In the genomic region with DNA sequence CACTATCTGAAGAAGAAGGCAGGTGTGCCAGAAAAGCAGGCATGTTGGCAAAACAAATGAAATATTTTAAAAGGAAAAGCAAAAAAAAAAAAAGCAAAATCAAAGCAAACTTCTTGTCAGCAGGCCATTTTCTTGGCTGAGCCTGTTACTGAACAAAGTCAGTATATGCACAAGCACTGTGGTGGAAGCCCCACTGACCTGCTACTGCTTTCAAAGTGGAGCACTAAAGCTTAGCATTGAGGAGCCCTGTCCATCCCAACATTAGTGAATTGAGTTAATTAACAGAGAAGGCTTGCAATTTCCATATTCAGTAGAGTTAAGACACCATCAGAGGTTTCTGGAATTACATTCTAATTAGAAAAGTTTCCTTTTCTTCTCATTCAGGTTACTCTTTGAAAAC, we compare ENCODE assay signal across 29 cellular contexts.
A peak's percentile ranks its signal among the peaks of the same experiment; 100 is the strongest.
DNase-seq lines count a peak whose midpoint lies in the region; ATAC-seq, FAIRE-seq and TF ChIP-seq lines count a peak whose summit lies in the region.
"Had no signal": no experiment of that assay in that cellular context is flagged by ENCODE, and none has a peak within 500 bp of the region (broad histone marks: within the 10 kb centered on the region; RNA-seq: fewer than 3 reads in every experiment).

No MANE protein-coding gene starts in this region.

- H3K9me2 ChIP-seq in Karpas-422 (replicated peaks; ENCODE audit: insufficient read depth, low read length) = no peaks in the 10 kb centered on the region

- DNase-seq in NCI-H1092 treated with DMSO at 0.1 percent for 48 hours (lab: John Stamatoyannopoulos, UW) (peak; percentile 23), NCI-H1092 (lab: John Stamatoyannopoulos, UW) (no peak), A549 (ENCODE audit: low read depth in 1 of 2, low spot score in 1 of 2) (peak in 1 of 2 experiments; percentile 20), Karpas-422 (peak; percentile 48), activated B cell treated with CpG ODN at 0.5 μM for 24 hours (no peak), Ammon's horn (ENCODE audit: low spot score) (no peak)
- DNase-seq: activated CD4-positive, alpha-beta T cell treated with anti-CD3 and anti-CD28 coated beads for 4 hours; activated CD8-positive, alpha-beta T cell treated with anti-CD3 and anti-CD28 coated beads, Interleukin-2, amount 10 ng/mL, durations not matched to agents 7 days and 5 days; activated naive CD4-positive, alpha-beta T cell treated with anti-CD3 and anti-CD28 coated beads, Interleukin-2, amount 50 U/mL, for 16 hours; AML-193; amniotic stem cell; CD4-positive, alpha-beta memory T cell; gastrocnemius medialis; H7; left cardiac atrium; mucosa of descending colon; natural killer cell; NCI-H1930; NCI-H226; NK-92 treated with Interleukin-12 subunit alpha and Interleukin-12 subunit beta, amount 100 ng/mL, for 24 hours; Right ventricle myocardium superior; stimulated activated CD4-positive, alpha-beta T cell treated with anti-CD3 and anti-CD28 coated beads, Interleukin-15, amount 100 ng/mL, for 24 hours; stimulated activated CD4-positive, alpha-beta T cell treated with anti-CD3 and anti-CD28 coated beads, Interleukin-4, amount 100 ng/mL, for 4 hours; SW 1271; T-helper 9 cell had no signal

- peak overlapping the region; percentile 92 for H3K4me2 ChIP-seq in A549
- no peak overlapping the region for H3K4me2 ChIP-seq in Karpas-422 (ENCODE audit: low read depth, low read length, poor library complexity, severe bottlenecking)

- H3K36me3 ChIP-seq in Karpas-422 (ENCODE audit: insufficient read depth, low read length) = no peaks in the 10 kb centered on the region
- H3K36me3 ChIP-seq: gastrocnemius medialis, tibial nerve had no signal

- TF ChIP-seq EP300 in A549 (IDR thresholded peaks at IDR 0.05) = no peak

- TF ChIP-seq CTCF in A549 (IDR thresholded peaks at IDR 0.05) (no peak), activated B cell treated with CpG ODN at 0.5 μM for 24 hours (IDR thresholded peaks at IDR 0.05) (no peak)

- no peak for TF ChIP-seq RAD21 in A549 (conservative IDR thresholded peaks at IDR 0.05 in 1 of 2, IDR thresholded peaks at IDR 0.05 in 1 of 2)

- CTCF ChIA-PET in A549 (lab: Yijun Ruan, JAX) = no interaction called here
- CTCF ChIA-PET in activated B cell treated with CpG ODN at 0.5 μM for 24 hours (lab: Charles Lee) = no interaction called here

- peaks cover 49% of the 10 kb centered on the region for H3K4me1 Mint-ChIP-seq in activated B cell treated with CpG ODN at 0.5 μM for 24 hours
- H3K4me1 Mint-ChIP-seq: CD4-positive, alpha-beta memory T cell; natural killer cell had no signal

- intact Hi-C loops in activated B cell treated with CpG ODN at 0.5 μM for 24 hours (cut with micrococcal nuclease) = loop anchor here (1.0 kb wide), 1 partner anchor 11 kb away; no protein-coding TSS in a partner anchor

- TF ChIP-seq POLR2A in A549 (IDR thresholded peaks at IDR 0.05; ENCODE audit: low read length) = no peak

- H3K9me3 Mint-ChIP-seq in activated B cell treated with CpG ODN at 0.5 μM for 24 hours = no peaks in the 10 kb centered on the region

- H3K36me3 Mint-ChIP-seq in activated B cell treated with CpG ODN at 0.5 μM for 24 hours (ENCODE audit: low read depth) = no peaks in the 10 kb centered on the region
- H3K36me3 Mint-ChIP-seq: CD4-positive, alpha-beta memory T cell; natural killer cell had no signal

- H3K9me3 ChIP-seq in A549 (peaks cover 9% of the 10 kb centered on the region; the same call in 1 of the 3 replicates), Karpas-422 (ENCODE audit: low read length) (peaks cover 2% of the 10 kb centered on the region; the same call in 1 of the 2 replicates)
- H3K9me3 ChIP-seq: gastrocnemius medialis, mucosa of descending colon had no signal

- H3K79me2 ChIP-seq in Karpas-422 (ENCODE audit: low read length) = no peaks in the 10 kb centered on the region

- peak overlapping the region; percentile 81 to 85 for H3K27ac ChIP-seq in A549
- peak overlapping the region; percentile 18; the same call in 1 of the 2 replicates for H3K27ac ChIP-seq in Karpas-422 (ENCODE audit: low read length)
- H3K27ac ChIP-seq: gastrocnemius medialis, tibial nerve had no signal

- H3K4me3 ChIP-seq in A549 (no peak overlapping the region), Karpas-422 (ENCODE audit: low read length) (no peak overlapping the region)
- H3K4me3 ChIP-seq: gastrocnemius medialis, mucosa of descending colon, tibial nerve had no signal

- no peak overlapping the region for H3K9ac ChIP-seq in Karpas-422 (ENCODE audit: low read length)

- FAIRE-seq in A549 (lab: Jason Lieb, UNC) = no peak
- FAIRE-seq: GM12891 had no signal

- peaks cover 48% of the 10 kb centered on the region for H3K4me1 ChIP-seq in A549
- H3K4me1 ChIP-seq in Karpas-422 (ENCODE audit: low read length) = peaks cover 54% of the 10 kb centered on the region

- no peak for ATAC-seq in A549
- ATAC-seq in activated B cell treated with CpG ODN at 0.5 μM for 24 hours (ENCODE audit: low read depth) = no peak
- no peak for ATAC-seq in GM19463 (IDR thresholded peaks at IDR 0.05; ENCODE audit: unreplicated experiment)
- no peak for ATAC-seq in HG02970 (IDR thresholded peaks at IDR 0.05; ENCODE audit: low FRiP score, unreplicated experiment)
- ATAC-seq: activated CD8-positive, alpha-beta T cell treated with anti-CD3 and anti-CD28 coated beads, Interleukin-2, amount 10 ng/mL, durations not matched to agents 7 days and 5 days; gastrocnemius medialis; left cardiac atrium; mucosa of descending colon; natural killer cell had no signal

- peak overlapping the region; percentile 66 for H2AFZ ChIP-seq in Karpas-422 (ENCODE audit: low read length)

- POLR2A ChIA-PET in A549 (lab: Yijun Ruan, JAX) (interaction anchor here (0.9 kb wide), 1 partner anchor 20 kb away, joined by 3 read pairs; no protein-coding TSS in a partner anchor), activated B cell treated with CpG ODN at 0.5 μM for 24 hours (lab: Charles Lee) (interaction anchor here (0.6 to 3.3 kb wide), 4 partner anchors 9 to 572 kb away, joined by 3 to 13 read pairs (median 6); no protein-coding TSS in a partner anchor)

- no peak overlapping the region for H3K4me3 Mint-ChIP-seq in activated B cell treated with CpG ODN at 0.5 μM for 24 hours
- H3K4me3 Mint-ChIP-seq: activated CD8-positive, alpha-beta T cell treated with anti-CD3 and anti-CD28 coated beads, Interleukin-2, amount 10 ng/mL, durations not matched to agents 7 days and 5 days; CD4-positive, alpha-beta memory T cell; natural killer cell had no signal

- no peaks in the 10 kb centered on the region for H3K27me3 ChIP-seq in Karpas-422 (ENCODE audit: low read length)
- H3K27me3 ChIP-seq: gastrocnemius medialis, tibial nerve had no signal

- H3K27ac Mint-ChIP-seq in activated B cell treated with CpG ODN at 0.5 μM for 24 hours = peak overlapping the region; percentile 79
- H3K27ac Mint-ChIP-seq: activated CD8-positive, alpha-beta T cell treated with anti-CD3 and anti-CD28 coated beads, Interleukin-2, amount 10 ng/mL, durations not matched to agents 7 days and 5 days; CD4-positive, alpha-beta memory T cell; natural killer cell had no signal

- H3K27me3 Mint-ChIP-seq in activated B cell treated with CpG ODN at 0.5 μM for 24 hours = no peaks in the 10 kb centered on the region
- H3K27me3 Mint-ChIP-seq: CD4-positive, alpha-beta memory T cell had no signal

- no peaks in the 10 kb centered on the region for H4K20me1 ChIP-seq in Karpas-422 (ENCODE audit: insufficient read depth, low read depth, low read length)

TF ChIP-seq in A549, 52 proteins besides CTCF, POLR2A, EP300 and RAD21:
- TF ChIP-seq NR3C1 (IDR thresholded peaks at IDR 0.05) = no peak
- no peak for TF ChIP-seq JUN (IDR thresholded peaks at IDR 0.05)

Comparison
In these comparisons a context has a peak if more than half of its experiments do, and no peak if none do; other contexts are left out.
1. DNase-seq: peak in NCI-H1092 treated with DMSO at 0.1 percent for 48 hours (single experiment) and Karpas-422 (single experiment); none in NCI-H1092 (single experiment), activated B cell treated with CpG ODN at 0.5 μM for 24 hours (single experiment) and Ammon's horn (single experiment).